ENCODE assay signal across 8 cellular contexts in genomic region chr10:44864042-44864436, GRCh38. TPM values are rescaled to one million over a fixed set of nuclear protein-coding genes. Genes with fewer than 3 reads are reported as not detected.
DNase-seq lines count a peak whose midpoint lies in the region; ATAC-seq, FAIRE-seq and TF ChIP-seq lines count a peak whose summit lies in the region.

No MANE protein-coding gene starts in this region.

- H4K20me1 ChIP-seq in K562 (replicated peaks; ENCODE audit: control insufficient read depth, insufficient read depth, low read length) = no peaks in the 10 kb centered on the region

- DNase-seq in BJ (ENCODE audit: low read depth) (no peak), K562 (ENCODE audit: extremely low read depth in 1 of 4, low spot score in 3 of 4) (no peak), left kidney (ENCODE audit: low read depth, low spot score) (peak; percentile 55), thoracic aorta (ENCODE audit: low spot score) (no peak), dedifferentiated amniotic fluid mesenchymal stem cell (ENCODE audit: extremely low spot score) (no peak), erythroblast (lab: John Stamatoyannopoulos, UW) (no peak), HEK293T (ENCODE audit: extremely low spot score) (no peak)

- H3K4me3 ChIP-seq in BJ (ENCODE audit: low read depth, low read length) = peak overlapping the region; percentile 57; the same call in 1 of the 2 replicates
- no peak overlapping the region for H3K4me3 ChIP-seq in HUES48 (ENCODE audit: low read depth, low read length)
- H3K4me3 ChIP-seq in K562 = no peak overlapping the region
- H3K4me3 ChIP-seq in thoracic aorta = peak overlapping the region; percentile 65

- WGBS in K562 (ENCODE audit: insufficient coverage, low coverage, missing lambda C conversion rate) = 31% methylated on average over 17 of the region's 17 CpGs

- H3K27me3 ChIP-seq in BJ (ENCODE audit: control insufficient read depth, insufficient read depth, low read length) = no peaks in the 10 kb centered on the region
- peaks cover 33% of the 10 kb centered on the region for H3K27me3 ChIP-seq in HUES48 (ENCODE audit: control insufficient read depth, insufficient read depth, low read length)
- H3K27me3 ChIP-seq in K562 (ENCODE audit: control insufficient read depth in 2 of 2, insufficient read depth in 2 of 2, low read length in 2 of 2) = peaks cover 4 to 34% of the 10 kb centered on the region in 2 experiments; a peak in 4 of 5 replicates
- no peaks in the 10 kb centered on the region for H3K27me3 ChIP-seq in thoracic aorta (replicated peaks; ENCODE audit: insufficient read depth)

- POLR2A ChIA-PET in BJ (lab: Charles Lee) (interaction anchor here (0.7 kb wide), 1 partner anchor 465 kb away, joined by 5 read pairs; no protein-coding TSS in a partner anchor), K562 (lab: Yijun Ruan, JAX) (no interaction called here), HEK293T (lab: Yijun Ruan, JAX) (no interaction called here)

- intact Hi-C loops in K562 (cut with micrococcal nuclease) = no loop called here

- in situ Hi-C loops in K562 (cut with MboI) = loop anchor here (10.0 kb wide), 1 partner anchor 1199 kb away; no protein-coding TSS in a partner anchor

- no peak for FAIRE-seq in K562 (lab: Jason Lieb, UNC)

- BruUV-seq in K562 (replicated peaks; lab: Mats Ljungman, UMichigan) = no TSS peak

- no peak for ATAC-seq in K562
- no peak for ATAC-seq in thoracic aorta (ENCODE audit: insufficient number of reproducible peaks, low FRiP score, low read depth)

- TF ChIP-seq CTCF in BJ (IDR thresholded peaks at IDR 0.05; ENCODE audit: insufficient read depth, low read depth, low read length) (no peak), K562 (IDR thresholded peaks at IDR 0.05 in 2 of 3, conservative IDR thresholded peaks at IDR 0.05 in 1 of 3; ENCODE audit: insufficient read depth in 2 of 3, low read depth in 1 of 3, low read length in 3 of 3) (no peak), thoracic aorta (IDR thresholded peaks at IDR 0.05) (no peak)

- TF ChIP-seq EP300 in K562 (IDR thresholded peaks at IDR 0.05; ENCODE audit: low read length) = no peak

- CTCF ChIA-PET in BJ (lab: Yijun Ruan, JAX) (interaction anchor here (0.6 to 4.1 kb wide), 21 partner anchors 8 to 1194 kb away, joined by 3 to 20 read pairs (median 3); no protein-coding TSS in a partner anchor), K562 (lab: Yijun Ruan, JAX; ENCODE audit: low intra/inter-chr PET ratio) (interaction anchor here (0.7 kb wide), 1 partner anchor 1192 kb away, joined by 3 read pairs; no protein-coding TSS in a partner anchor), HEK293T (lab: Yijun Ruan, JAX) (interaction anchor here (0.7 to 1.0 kb wide), 2 partner anchors 10 to 346 kb away, joined by 3 to 4 read pairs; no protein-coding TSS in a partner anchor)

- H3K79me2 ChIP-seq in K562 (ENCODE audit: control insufficient read depth, insufficient read depth, low read length) = no peaks in the 10 kb centered on the region

- peak overlapping the region; percentile 80; the same call in 1 of the 2 replicates for H3K4me2 ChIP-seq in K562 (ENCODE audit: insufficient read depth, low read length)

- peaks cover 5% of the 10 kb centered on the region; the same call in 1 of the 2 replicates for H3K4me1 ChIP-seq in HUES48 (ENCODE audit: control insufficient read depth, insufficient read depth, low read length)
- peaks cover 0 to 15% of the 10 kb centered on the region in 2 experiments; a peak in 2 of 5 replicates for H3K4me1 ChIP-seq in K562 (replicated peaks in 1 of 2; ENCODE audit: control insufficient read depth in 2 of 2, insufficient read depth in 2 of 2, low read length in 2 of 2)
- peaks cover 6 to 20% of the 10 kb centered on the region in 2 donors for H3K4me1 ChIP-seq in thoracic aorta (ENCODE audit: control insufficient read depth in 1 of 2, low read depth in 2 of 2)

- H3K27ac ChIP-seq in HUES48 (ENCODE audit: low read depth, low read length) (no peak overlapping the region), K562 (ENCODE audit: extremely low read depth, low read depth, low read length) (no peak overlapping the region), thoracic aorta (no peak overlapping the region)

- H3K9me3 ChIP-seq in HUES48 (ENCODE audit: control insufficient read depth, insufficient read depth, low read length) (no peaks in the 10 kb centered on the region), K562 (replicated peaks; ENCODE audit: control insufficient read depth, insufficient read depth, low read depth, low read length) (no peaks in the 10 kb centered on the region), thoracic aorta (no peaks in the 10 kb centered on the region)

- TF ChIP-seq RAD21 in K562 (CRISPR knock-in tag; conservative IDR thresholded peaks at IDR 0.05 in 1 of 2, IDR thresholded peaks at IDR 0.05 in 1 of 2) = no peak

- no peaks in the 10 kb centered on the region for H3K9me1 ChIP-seq in K562 (ENCODE audit: control insufficient read depth, insufficient read depth, low read length)

- no peak overlapping the region for H2AFZ ChIP-seq in K562 (ENCODE audit: low read depth, low read length)

- TF ChIP-seq POLR2A in K562 (conservative IDR thresholded peaks at IDR 0.05) = no peak
- no peak for TF ChIP-seq POLR2A in erythroblast (IDR thresholded peaks at IDR 0.05; ENCODE audit: low read length)

- H3K9ac ChIP-seq in HUES48 (ENCODE audit: low read depth, low read length) (peak overlapping the region; percentile 76; the same call in 1 of the 2 replicates), K562 (ENCODE audit: insufficient read depth in 1 of 2, low read depth in 2 of 2, low read length in 2 of 2) (no peak overlapping the region)

- H3K36me3 ChIP-seq in BJ (ENCODE audit: control insufficient read depth, insufficient read depth, low read length) (no peaks in the 10 kb centered on the region), HUES48 (ENCODE audit: control insufficient read depth, insufficient read depth, low read length) (no peaks in the 10 kb centered on the region), K562 (ENCODE audit: control insufficient read depth, insufficient read depth, low read length) (no peaks in the 10 kb centered on the region), thoracic aorta (no peaks in the 10 kb centered on the region)

TF ChIP-seq in K562, 482 proteins besides CTCF, POLR2A, EP300 and RAD21 (continues in another document):
- TF ChIP-seq ZNF561 (CRISPR knock-in tag; conservative IDR thresholded peaks at IDR 0.05) = no peak
- no peak for TF ChIP-seq NR2C1 (IDR thresholded peaks at IDR 0.05)
- TF ChIP-seq NR2C1 (tag; IDR thresholded peaks at IDR 0.05) = no peak
- no peak for TF ChIP-seq TAF1 (IDR thresholded peaks at IDR 0.05; ENCODE audit: control insufficient read depth, extremely low read depth, insufficient read depth, low read length, severe bottlenecking)
- no peak for TF ChIP-seq ZNF282 (CRISPR knock-in tag; IDR thresholded peaks at IDR 0.05)
- no peak for TF ChIP-seq ATF2 (CRISPR knock-in tag; IDR thresholded peaks at IDR 0.05)

TF ChIP-seq in HEK293T, 16 proteins besides CTCF, POLR2A, EP300 and RAD21:
- TF ChIP-seq LEF1 (IDR thresholded peaks at IDR 0.05; ENCODE audit: borderline replicate concordance) = no peak
- TF ChIP-seq, protein P1, sequence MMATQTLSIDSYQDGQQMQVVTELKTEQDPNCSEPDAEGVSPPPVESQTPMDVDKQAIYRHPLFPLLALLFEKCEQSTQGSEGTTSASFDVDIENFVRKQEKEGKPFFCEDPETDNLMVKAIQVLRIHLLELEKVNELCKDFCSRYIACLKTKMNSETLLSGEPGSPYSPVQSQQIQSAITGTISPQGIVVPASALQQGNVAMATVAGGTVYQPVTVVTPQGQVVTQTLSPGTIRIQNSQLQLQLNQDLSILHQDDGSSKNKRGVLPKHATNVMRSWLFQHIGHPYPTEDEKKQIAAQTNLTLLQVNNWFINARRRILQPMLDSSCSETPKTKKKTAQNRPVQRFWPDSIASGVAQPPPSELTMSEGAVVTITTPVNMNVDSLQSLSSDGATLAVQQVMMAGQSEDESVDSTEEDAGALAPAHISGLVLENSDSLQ (IDR thresholded peaks at IDR 0.05) = no peak
- no peak for TF ChIP-seq ELF4 (IDR thresholded peaks at IDR 0.05)
- TF ChIP-seq FOXA1 (IDR thresholded peaks at IDR 0.05) = no peak
- TF ChIP-seq HDGF (IDR thresholded peaks at IDR 0.05; ENCODE audit: borderline replicate concordance) = no peak
- no peak for TF ChIP-seq ARNT (IDR thresholded peaks at IDR 0.05)
- TF ChIP-seq TARDBP (IDR thresholded peaks at IDR 0.05) = no peak
- no peak for TF ChIP-seq ZNF384 (IDR thresholded peaks at IDR 0.05)
- no peak for TF ChIP-seq SUZ12 (IDR thresholded peaks at IDR 0.05)
- no peak for TF ChIP-seq L3MBTL2 (conservative IDR thresholded peaks at IDR 0.05)
- TF ChIP-seq FOXK2 (IDR thresholded peaks at IDR 0.05) = no peak
- no peak for TF ChIP-seq BHLHE40 (IDR thresholded peaks at IDR 0.05; ENCODE audit: borderline replicate concordance)
- no peak for TF ChIP-seq FOXM1 (IDR thresholded peaks at IDR 0.05; ENCODE audit: borderline replicate concordance)
- TF ChIP-seq CTBP1 (IDR thresholded peaks at IDR 0.05; ENCODE audit: borderline replicate concordance) = no peak
- TF ChIP-seq NFRKB (IDR thresholded peaks at IDR 0.05) = no peak
- TF ChIP-seq SP1 (IDR thresholded peaks at IDR 0.05) = no peak

RNA-seq across cellular contexts. Expression of gene TMEM72, which starts 47.1 kb away (rescaled TPM):
- polyA plus RNA-seq in BJ (2011; rRNA removed) (not detected in 2 replicates), K562 (2011; rRNA removed) (not detected in 2 replicates), K562 (2014; fragmentation: Illumina TruSeq; extraction: Trizol) (not detected in 2 replicates), K562 (2014; fragmentation: Nextera tagmentation; extraction: Ambion mirVana) (not detected), K562 (2014; rRNA removed) (not detected in 2 replicates)
- not detected in 2 replicates for polyA minus RNA-seq in BJ (2011; rRNA and poly(A)+ RNA removed)
- not detected in 2 replicates for total RNA-seq in K562 (2011; cell fraction: chromatin; rRNA removed; ENCODE audit: low replicate concordance)
- total RNA-seq in K562 (2011; cell fraction: nucleolus; rRNA removed) = not detected in 2 replicates
- not detected in 2 replicates for total RNA-seq in K562 (2011; cell fraction: nucleoplasm; rRNA removed)
- total RNA-seq in K562 (2014; rRNA removed) (not detected in 2 replicates), K562 (2014; rRNA removed; fragmentation: Illumina TruSeq; extraction: Trizol) (not detected in 2 replicates), K562 (2015; rRNA removed; fragmentation: Illumina TruSeq; extraction: Trizol) (not detected in 2 replicates), K562 (2021) (not detected in 2 replicates), thoracic aorta (not detected)
- polyA plus RNA-seq in K562 (2011; cell fraction: cytosol; rRNA removed) = not detected in 2 replicates
- not detected in 2 replicates for polyA plus RNA-seq in K562 (2011; cell fraction: nucleus; rRNA removed)
- not detected in 2 replicates for polyA plus RNA-seq in K562 (2012)
- not detected in 2 replicates for polyA minus RNA-seq in K562 (2011; rRNA and poly(A)+ RNA removed)
- not detected in 2 replicates for polyA minus RNA-seq in K562 (2011; cell fraction: cytosol; rRNA and poly(A)+ RNA removed)
- polyA minus RNA-seq in K562 (2011; cell fraction: nucleus; rRNA and poly(A)+ RNA removed) = not detected in 2 replicates

Comparison
In these comparisons a context has a peak if more than half of its experiments do, and no peak if none do; other contexts are left out.
1. H3K4me3 ChIP-seq: peak in BJ (single experiment) and thoracic aorta (single experiment); none in HUES48 (single experiment) and K562 (single experiment).